Comparison of ENCODE assay signal across 7 cellular contexts in the genomic region with DNA sequence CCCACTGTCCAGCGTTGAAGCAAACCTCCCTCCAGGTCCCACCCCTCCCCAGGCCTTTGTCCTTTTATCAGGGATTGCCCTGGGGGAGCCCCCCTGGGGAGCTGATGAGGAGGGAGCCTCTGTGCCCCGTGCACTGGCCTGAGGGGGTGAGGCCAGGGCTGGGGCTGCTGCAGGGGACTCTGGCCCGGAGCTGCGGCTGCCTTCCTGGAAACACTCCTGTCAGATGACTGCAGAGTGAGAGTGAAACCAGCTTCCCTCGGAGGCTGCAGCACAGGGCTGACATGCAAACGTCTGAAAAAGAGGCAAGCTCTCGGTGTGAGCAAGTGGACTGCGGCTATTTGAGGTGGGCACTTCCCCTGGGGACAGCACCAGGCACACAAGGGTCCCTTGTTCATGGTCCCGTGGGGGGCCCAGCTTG. TPM values are rescaled to one million over a fixed set of nuclear protein-coding genes. Genes with fewer than 3 reads are reported as not detected.
A peak's percentile ranks its signal among the peaks of the same experiment; 100 is the strongest.
DNase-seq lines count a peak whose midpoint lies in the region; ATAC-seq and TF ChIP-seq lines count a peak whose summit lies in the region.

No MANE protein-coding gene starts in this region.

- no peaks in the 10 kb centered on the region for H3K9me3 ChIP-seq in sigmoid colon

- H3K36me3 ChIP-seq in sigmoid colon = no peaks in the 10 kb centered on the region

- peaks cover 0 to 25% (median 21%) of the 10 kb centered on the region in 4 donors for H3K4me1 ChIP-seq in sigmoid colon

- H3K27me3 ChIP-seq in sigmoid colon = no peaks in the 10 kb centered on the region

- in situ Hi-C loops in SK-MEL-5 (cut with HindIII; ENCODE audit: low pct_unique_long_range_greater_than_20kb, low sequenced_read_pairs) = no loop called here

- peak overlapping the region; percentile 18 to 52 (median 30) for H3K27ac ChIP-seq in sigmoid colon

- no peak overlapping the region for H3K4me3 ChIP-seq in sigmoid colon

- no peak for TF ChIP-seq EP300 in sigmoid colon (IDR thresholded peaks at IDR 0.05)

- WGBS in sigmoid colon, 2 donors = 8 to 9% methylated on average over 9 of the region's 9 CpGs

- ATAC-seq in GM19463 (IDR thresholded peaks at IDR 0.05; ENCODE audit: unreplicated experiment) (peak; percentile 27), GM18517 (IDR thresholded peaks at IDR 0.05; ENCODE audit: unreplicated experiment) (no peak), GM18870 (IDR thresholded peaks at IDR 0.05; ENCODE audit: unreplicated experiment) (no peak)

- DNase-seq in SK-MEL-5 (ENCODE audit: low read depth, low spot score) = peak; percentile 77
- peak; percentile 21 for DNase-seq in central memory CD4-positive, alpha-beta T cell
- DNase-seq in sigmoid colon = no peak
- no peak for DNase-seq in NCI-H1105 treated with DMSO at 0.1 percent for 48 hours (lab: John Stamatoyannopoulos, UW)

- intact Hi-C loops in sigmoid colon (cut with DNase I) = no loop called here

- TF ChIP-seq CTCF in sigmoid colon (IDR thresholded peaks at IDR 0.05) = no peak

- TF ChIP-seq POLR2A in sigmoid colon (IDR thresholded peaks at IDR 0.05) = no peak

RNA-seq across cellular contexts. Expression of gene TRAF2, which starts 4.6 kb away (rescaled TPM):
- total RNA-seq in SK-MEL-5 (2014; rRNA removed; shearing (Covaris generic)) = 13.5 and 16.4 TPM in 2 replicates
- polyA plus RNA-seq in SK-MEL-5 (2015; cell fraction: cytosol; rRNA removed) = 29.8 and 36.4 TPM in 2 replicates
- 43.3 and 44.2 TPM in 2 replicates for polyA plus RNA-seq in SK-MEL-5 (2015; cell fraction: nucleus; rRNA removed)
- total RNA-seq in sigmoid colon = 1 to 10 TPM; 1.8 to 5.5 (median 3.9) TPM
- 10 to 100 TPM; 13.2 to 21.9 (median 13.9) TPM for polyA plus RNA-seq in sigmoid colon

RNA-seq across cellular contexts. Expression of gene EDF1, which starts 15.6 kb away (rescaled TPM):
- 356 and 392 TPM in 2 replicates for total RNA-seq in SK-MEL-5 (2014; rRNA removed; shearing (Covaris generic))
- 287 and 416 TPM in 2 replicates for polyA plus RNA-seq in SK-MEL-5 (2015; cell fraction: cytosol; rRNA removed)
- polyA plus RNA-seq in SK-MEL-5 (2015; cell fraction: nucleus; rRNA removed) = 108 and 162 TPM in 2 replicates
- total RNA-seq in sigmoid colon = 100 to 1,000 TPM; 261 to 303 (median 281) TPM
- 100 to 1,000 TPM; 541 to 755 (median 730) TPM for polyA plus RNA-seq in sigmoid colon

RNA-seq across cellular contexts. Expression of gene MAMDC4, which starts 29.6 kb away (rescaled TPM):
- 0.80 and 1.3 TPM in 2 replicates for total RNA-seq in SK-MEL-5 (2014; rRNA removed; shearing (Covaris generic))
- polyA plus RNA-seq in SK-MEL-5 (2015; cell fraction: cytosol; rRNA removed) = 1.3 and 1.8 TPM in 2 replicates
- polyA plus RNA-seq in SK-MEL-5 (2015; cell fraction: nucleus; rRNA removed) = 49.3 and 54.7 TPM in 2 replicates
- total RNA-seq in sigmoid colon = 1 to 10 TPM in 2 of 4 donors, under 1 TPM in 2; 0.71 to 2.8 (median 1.8) TPM
- 10 to 100 TPM in 1 of 3 donors, 1 to 10 TPM in 2; 1.6 to 25.3 (median 2.4) TPM for polyA plus RNA-seq in sigmoid colon

RNA-seq across cellular contexts. Expression of gene PHPT1, which starts 32.5 kb away (rescaled TPM):
- total RNA-seq in SK-MEL-5 (2014; rRNA removed; shearing (Covaris generic)) = 101 TPM in 2 replicates
- polyA plus RNA-seq in SK-MEL-5 (2015; cell fraction: cytosol; rRNA removed) = 112 and 147 TPM in 2 replicates
- 221 and 234 TPM in 2 replicates for polyA plus RNA-seq in SK-MEL-5 (2015; cell fraction: nucleus; rRNA removed)
- 10 to 100 TPM; 39.0 to 73.1 (median 56.4) TPM for total RNA-seq in sigmoid colon
- 100 to 1,000 TPM; 109 to 144 (median 120) TPM for polyA plus RNA-seq in sigmoid colon

RNA-seq across cellular contexts. Expression of gene AJM1, which starts 39.4 kb away (rescaled TPM):
- 1.2 and 1.4 TPM in 2 replicates for total RNA-seq in SK-MEL-5 (2014; rRNA removed; shearing (Covaris generic))
- polyA plus RNA-seq in SK-MEL-5 (2015; cell fraction: cytosol; rRNA removed) = 4.7 and 4.8 TPM in 2 replicates
- 30.7 and 40.6 TPM in 2 replicates for polyA plus RNA-seq in SK-MEL-5 (2015; cell fraction: nucleus; rRNA removed)
- 1 to 10 TPM in 3 of 4 donors, under 1 TPM in 1; 0.82 to 8.6 (median 5.2) TPM for total RNA-seq in sigmoid colon
- polyA plus RNA-seq in sigmoid colon = 1 to 10 TPM in 2 of 3 donors, under 1 TPM in 1; 0.46 to 6.7 (median 1.8) TPM

Comparison
In these comparisons a context has a peak if more than half of its experiments do, and no peak if none do; other contexts are left out.
1. DNase-seq: peak in SK-MEL-5 (single experiment) and central memory CD4-positive, alpha-beta T cell (single experiment); none in sigmoid colon (single experiment) and NCI-H1105 treated with DMSO at 0.1 percent for 48 hours (single experiment).